Comparison of ENCODE assay signal across 8 cellular contexts in the genomic region with DNA sequence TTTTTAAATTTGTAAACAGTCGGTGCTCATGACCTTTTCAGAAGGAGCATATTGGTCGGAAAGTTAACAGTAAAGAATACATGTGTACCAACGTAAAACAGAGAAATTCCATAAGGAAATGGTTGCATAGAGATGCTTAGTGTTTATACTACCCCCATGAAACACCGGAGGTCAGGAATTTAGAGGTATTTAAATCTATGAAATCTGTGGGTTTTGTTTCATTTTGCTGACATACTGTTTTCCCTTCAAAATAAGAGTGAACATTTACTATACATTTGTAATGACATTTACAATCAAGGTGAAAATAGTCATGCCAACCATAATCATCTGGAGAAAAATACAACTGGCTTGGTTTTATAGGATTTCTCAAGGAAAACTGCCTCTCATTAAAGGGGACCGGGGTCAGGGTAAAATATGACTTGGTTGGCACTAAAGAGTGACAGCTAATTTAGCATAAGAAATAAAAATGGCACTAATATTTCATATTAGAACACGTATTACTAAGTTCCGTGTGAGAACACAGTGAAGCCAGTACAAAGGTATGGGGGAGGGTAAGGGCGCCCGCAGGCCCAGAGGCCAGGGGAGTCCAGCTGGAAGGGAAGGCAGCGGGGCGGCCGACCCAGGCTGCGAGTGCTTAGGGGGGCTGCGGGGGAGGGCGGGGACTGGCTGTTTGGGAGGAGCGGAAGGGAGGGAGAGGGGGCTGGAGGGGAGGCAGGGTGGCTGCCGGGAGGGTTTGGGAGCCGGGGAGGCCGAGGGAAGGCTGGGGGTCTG. TPM values are rescaled to one million over a fixed set of nuclear protein-coding genes. Genes with fewer than 3 reads are reported as not detected.
DNase-seq lines count a peak whose midpoint lies in the region; ATAC-seq and TF ChIP-seq lines count a peak whose summit lies in the region.

No MANE protein-coding gene starts in this region.

- H3K27me3 Mint-ChIP-seq in Calu3 (ENCODE audit: unreplicated experiment) = no peaks in the 10 kb centered on the region

- peak; percentile 2 for ATAC-seq in GM19463 (IDR thresholded peaks at IDR 0.05; ENCODE audit: unreplicated experiment)

- H3K9ac ChIP-seq in HUES6 (ENCODE audit: low read length) (peak overlapping the region; percentile 95), SK-N-MC (ENCODE audit: insufficient read length) (peak overlapping the region; percentile 91)

- peak overlapping the region; percentile 81 for H3K4me3 Mint-ChIP-seq in Calu3 (ENCODE audit: low read depth, unreplicated experiment)

- H3K9me3 ChIP-seq in HUES6 (ENCODE audit: control insufficient read depth, insufficient read depth, low read depth, low read length) (no peaks in the 10 kb centered on the region), SK-N-MC (ENCODE audit: low read depth, low read length) (no peaks in the 10 kb centered on the region), stomach (no peaks in the 10 kb centered on the region)

- TF ChIP-seq CTCF in Calu3 (IDR thresholded peaks at IDR 0.05; ENCODE audit: unreplicated experiment) (no peak), coronary artery (IDR thresholded peaks at IDR 0.05) (no peak), stomach (IDR thresholded peaks at IDR 0.05) (no peak)

- peaks cover 20% of the 10 kb centered on the region for H3K4me1 ChIP-seq in HUES6 (ENCODE audit: control insufficient read depth, insufficient read depth, low read length)
- H3K4me1 ChIP-seq in stomach = peaks cover 12 to 70% (median 45%) of the 10 kb centered on the region in 4 donors

- BruUV-seq in Calu3 (replicated peaks; lab: Mats Ljungman, UMichigan) = TSS peak; percentile 31

- CTCF ChIA-PET in Calu3 (lab: Charles Lee) = interaction anchor here (0.7 to 1.1 kb wide), 2 partner anchors 110 to 168 kb away, joined by 3 to 10 read pairs; no protein-coding TSS in a partner anchor

- no peaks in the 10 kb centered on the region for H3K9me3 Mint-ChIP-seq in Calu3 (ENCODE audit: low read depth, unreplicated experiment)

- peaks cover 34% of the 10 kb centered on the region for H3K4me1 Mint-ChIP-seq in Calu3 (ENCODE audit: low read depth, unreplicated experiment)

- H3K4me3 ChIP-seq in HUES6 (ENCODE audit: low read depth, low read length) (peak overlapping the region; percentile 90), SK-N-MC (peak overlapping the region; percentile 82), coronary artery (peak overlapping the region; percentile 83), stomach (peak overlapping the region; percentile 66 to 85 (median 74))

- H3K27me3 ChIP-seq in HUES6 (ENCODE audit: control insufficient read depth, insufficient read depth, low read length) (no peaks in the 10 kb centered on the region), stomach (no peaks in the 10 kb centered on the region)

- H3K27ac Mint-ChIP-seq in Calu3 (ENCODE audit: unreplicated experiment) = peak overlapping the region; percentile 89

- TF ChIP-seq EP300 in stomach (IDR thresholded peaks at IDR 0.05) = no peak

- intact Hi-C loops in Calu3 (cut with micrococcal nuclease; ENCODE audit: unreplicated experiment) (loop anchor here (1.0 to 5.0 kb wide), 3 partner anchors 68 to 127 kb away; a partner anchor contains a TSS), stomach (cut with DNase I; ENCODE audit: low total_unique reads) (loop anchor here (10.0 kb wide), 1 partner anchor 65 kb away; no protein-coding TSS in a partner anchor)

- H3K36me3 Mint-ChIP-seq in Calu3 (ENCODE audit: insufficient read depth, unreplicated experiment) = peaks cover 41% of the 10 kb centered on the region

- no peak for TF ChIP-seq POLR2A in stomach (IDR thresholded peaks at IDR 0.05)

- WGBS in stomach, 5 donors = 5 to 9% (median 8%) methylated on average over 14 to 19 of the region's 19 CpGs

- DNase-seq in Calu3 (peak; percentile 30), SK-N-MC (ENCODE audit: low read depth, low spot score) (no peak), coronary artery (ENCODE audit: low spot score) (no peak), left kidney (ENCODE audit: low read depth, low spot score) (peak; percentile 95), stomach (peak; percentile 44), COLO829 (ENCODE audit: low spot score) (no peak)

- H3K36me3 ChIP-seq in HUES6 (ENCODE audit: control insufficient read depth, insufficient read depth, low read length) = peaks cover 12% of the 10 kb centered on the region; the same call in 1 of the 2 replicates
- H3K36me3 ChIP-seq in SK-N-MC (ENCODE audit: insufficient read depth, low read length) = peaks cover 4% of the 10 kb centered on the region; the same call in 1 of the 2 replicates
- peaks cover 0 to 17% (median 17%) of the 10 kb centered on the region in 4 donors for H3K36me3 ChIP-seq in stomach

- H3K27ac ChIP-seq in HUES6 (ENCODE audit: low read depth, low read length) (peak overlapping the region; percentile 96), SK-N-MC (no peak overlapping the region), coronary artery (peak overlapping the region; percentile 83 to 91), stomach (peak overlapping the region; percentile 91 to 98 (median 95))

RNA-seq across cellular contexts. Expression of a gene that starts 1.1 kb away (rescaled TPM):
- total RNA-seq in Calu3 (2022) (not detected in 2 replicates), stomach (under 1 TPM in 1 of 5 donors, not detected in 4; under 0.01 TPM)
- not detected for polyA plus RNA-seq in stomach

Comparison
In these comparisons a context has a peak if more than half of its experiments do, and no peak if none do; other contexts are left out.
1. DNase-seq: peak in Calu3 (single experiment), left kidney (single experiment) and stomach (single experiment); none in SK-N-MC (single experiment), coronary artery (single experiment) and COLO829 (single experiment).
2. Peak in every context shown above with its lines, with median percentiles within 50 percentile points of each other: H3K4me3 ChIP-seq.